ENCODE assay signal across 23 cellular contexts in genomic region chr15:97177135-97177704, GRCh38.
DNase-seq lines count a peak whose midpoint lies in the region; ATAC-seq and TF ChIP-seq lines count a peak whose summit lies in the region.
"Had no signal": no experiment of that assay in that cellular context is flagged by ENCODE, and none has a peak within 500 bp of the region (broad histone marks: within the 10 kb centered on the region; RNA-seq: fewer than 3 reads in every experiment).

No MANE protein-coding gene starts in this region.

- H3K4me1 Mint-ChIP-seq in nephron progenitor cell, result peaks cover 68% of the 10 kb centered on the region
- H3K4me1 Mint-ChIP-seq in activated CD8-positive, alpha-beta memory T cell treated with anti-CD3 and anti-CD28 coated beads, Interleukin-2, amount 10 ng/mL, durations not matched to agents 7 days and 5 days, result no peaks in the 10 kb centered on the region
- H3K4me1 Mint-ChIP-seq: CD4-positive, CD25-positive, alpha-beta regulatory T cell; immature natural killer cell had no signal

- DNase-seq in ELR (ENCODE audit: low read depth) (peak; percentile 19), NB4 (ENCODE audit: low read depth) (peak; percentile 12), fibroblast of pulmonary artery (ENCODE audit: low read depth) (peak; percentile 7), nephron progenitor cell (peak; percentile 77), epidermal melanocyte (ENCODE audit: insufficient read length, low spot score) (no peak)
- DNase-seq in activated CD8-positive, alpha-beta memory T cell treated with anti-CD3 and anti-CD28 coated beads for 24 hours, result no peak
- no peak for DNase-seq in stimulated activated CD4-positive, alpha-beta T cell treated with anti-CD3 and anti-CD28 coated beads, Interleukin-2, amount 100 ng/mL, for 24 hours
- DNase-seq in activated CD8-positive, alpha-beta memory T cell treated with anti-CD3 and anti-CD28 coated beads, Interleukin-2, amount 10 ng/mL, durations not matched to agents 7 days and 5 days, result no peak
- DNase-seq: activated CD4-positive, alpha-beta T cell treated with anti-CD3 and anti-CD28 coated beads for 1 hour; activated CD8-positive, alpha-beta memory T cell treated with anti-CD3 and anti-CD28 coated beads, Interleukin-2, amount 50 U/mL, for 48 hours; activated naive CD4-positive, alpha-beta T cell; aorta; CD4-positive, CD25-positive, alpha-beta regulatory T cell; HCEC 1CT; immature natural killer cell; naive thymus-derived CD4-positive, alpha-beta T cell; NCI-H146; NCI-H510A; retina; uterus had no signal

- H3K4me3 Mint-ChIP-seq in nephron progenitor cell, result peak overlapping the region; percentile 32
- no peak overlapping the region for H3K4me3 Mint-ChIP-seq in activated CD8-positive, alpha-beta memory T cell treated with anti-CD3 and anti-CD28 coated beads, Interleukin-2, amount 10 ng/mL, durations not matched to agents 7 days and 5 days
- H3K4me3 Mint-ChIP-seq: CD4-positive, CD25-positive, alpha-beta regulatory T cell; immature natural killer cell; naive thymus-derived CD4-positive, alpha-beta T cell had no signal

- H3K27me3 Mint-ChIP-seq in nephron progenitor cell (ENCODE audit: low read depth, poor library complexity), result no peaks in the 10 kb centered on the region
- H3K27me3 Mint-ChIP-seq in activated CD8-positive, alpha-beta memory T cell treated with anti-CD3 and anti-CD28 coated beads, Interleukin-2, amount 10 ng/mL, durations not matched to agents 7 days and 5 days, result no peaks in the 10 kb centered on the region
- H3K27me3 Mint-ChIP-seq: CD4-positive, CD25-positive, alpha-beta regulatory T cell had no signal

- TF ChIP-seq POLR2A in NB4 (IDR thresholded peaks at IDR 0.05; ENCODE audit: extremely low read depth, insufficient read length), result no peak

- no peak overlapping the region for H3K4me3 ChIP-seq in NB4 (ENCODE audit: low read depth, low read length)
- H3K4me3 ChIP-seq in fibroblast of pulmonary artery (replicated peaks; ENCODE audit: low read depth, low read length), result no peak overlapping the region
- H3K4me3 ChIP-seq: coronary artery, lung, SJSA1, uterus had no signal

- TF ChIP-seq CTCF in NB4 (IDR thresholded peaks at IDR 0.05; ENCODE audit: low read depth, low read length), result no peak
- TF ChIP-seq CTCF in fibroblast of pulmonary artery (IDR thresholded peaks at IDR 0.05; ENCODE audit: low read length, missing control alignments), result no peak
- TF ChIP-seq CTCF in nephron progenitor cell (IDR thresholded peaks at IDR 0.05), result no peak

- ATAC-seq in activated CD8-positive, alpha-beta memory T cell treated with anti-CD3 and anti-CD28 coated beads, Interleukin-2, amount 10 ng/mL, durations not matched to agents 7 days and 5 days, result no peak
- ATAC-seq: naive thymus-derived CD4-positive, alpha-beta T cell had no signal

- CTCF ChIA-PET in activated CD8-positive, alpha-beta memory T cell treated with anti-CD3 and anti-CD28 coated beads, Interleukin-2, amount 10 ng/mL, durations not matched to agents 7 days and 5 days (lab: Charles Lee), result no interaction called here

- peaks cover 8% of the 10 kb centered on the region for H3K36me3 Mint-ChIP-seq in nephron progenitor cell (ENCODE audit: low read depth)
- H3K36me3 Mint-ChIP-seq in activated CD8-positive, alpha-beta memory T cell treated with anti-CD3 and anti-CD28 coated beads, Interleukin-2, amount 10 ng/mL, durations not matched to agents 7 days and 5 days, result no peaks in the 10 kb centered on the region
- H3K36me3 Mint-ChIP-seq: CD4-positive, CD25-positive, alpha-beta regulatory T cell; immature natural killer cell; naive thymus-derived CD4-positive, alpha-beta T cell had no signal

- peak overlapping the region; percentile 99 for H3K27ac Mint-ChIP-seq in nephron progenitor cell
- H3K27ac Mint-ChIP-seq in activated CD8-positive, alpha-beta memory T cell treated with anti-CD3 and anti-CD28 coated beads, Interleukin-2, amount 10 ng/mL, durations not matched to agents 7 days and 5 days, result no peak overlapping the region
- H3K27ac Mint-ChIP-seq: CD4-positive, CD25-positive, alpha-beta regulatory T cell; immature natural killer cell; naive thymus-derived CD4-positive, alpha-beta T cell had no signal

- peaks cover 19% of the 10 kb centered on the region for H3K9me3 Mint-ChIP-seq in nephron progenitor cell
- H3K9me3 Mint-ChIP-seq in activated CD8-positive, alpha-beta memory T cell treated with anti-CD3 and anti-CD28 coated beads, Interleukin-2, amount 10 ng/mL, durations not matched to agents 7 days and 5 days (ENCODE audit: low read depth), result peaks cover 4% of the 10 kb centered on the region

Comparison
In these comparisons a context has a peak if more than half of its experiments do, and no peak if none do; other contexts are left out.
1. DNase-seq: peak in ELR (single experiment), NB4 (single experiment), fibroblast of pulmonary artery (single experiment) and nephron progenitor cell (single experiment); none in epidermal melanocyte (single experiment), activated CD8-positive, alpha-beta memory T cell treated with anti-CD3 and anti-CD28 coated beads for 24 hours (single experiment), stimulated activated CD4-positive, alpha-beta T cell treated with anti-CD3 and anti-CD28 coated beads, Interleukin-2, amount 100 ng/mL, for 24 hours (0 of 2) and activated CD8-positive, alpha-beta memory T cell treated with anti-CD3 and anti-CD28 coated beads, Interleukin-2, amount 10 ng/mL, durations not matched to agents 7 days and 5 days (single experiment).